Comparison of ENCODE assay signal across 1 cellular context in genomic region chr19:5103812-5104410, GRCh38.
TF ChIP-seq lines count a peak whose summit lies in the region.

No MANE protein-coding gene starts in this region.

TF ChIP-seq in HepG2, 621 proteins besides CTCF, POLR2A, EP300 and RAD21 (continued from another document):
- TF ChIP-seq ZBTB14 (CRISPR knock-in tag; IDR thresholded peaks at IDR 0.05) (no peak), LCORL (IDR thresholded peaks at IDR 0.05) (no peak), LCORL (CRISPR knock-in tag; IDR thresholded peaks at IDR 0.05) (no peak)
